ENCODE assay signal across 17 cellular contexts in genomic region chr19:820212-820611, GRCh38. TPM values are rescaled to one million over a fixed set of nuclear protein-coding genes. Genes with fewer than 3 reads are reported as not detected.
"Had no signal": no experiment of that assay in that cellular context is flagged by ENCODE, and none has a peak within 500 bp of the region (broad histone marks: within the 10 kb centered on the region; RNA-seq: fewer than 3 reads in every experiment).

No MANE protein-coding gene starts in this region.

RNA-seq across cellular contexts. Expression of gene PLPPR3, which starts 1.5 kb away (rescaled TPM):
- total RNA-seq: left lobe of liver; left ventricle myocardium superior; mesenteric fat pad; naive thymus-derived CD8-positive, alpha-beta T cell; omental fat pad; psoas muscle; sigmoid colon; subcutaneous adipose tissue; suprapubic skin; thoracic aorta; ureter had no signal
- polyA plus RNA-seq: keratinocyte; naive thymus-derived CD8-positive, alpha-beta T cell; psoas muscle had no signal

RNA-seq across cellular contexts. Expression of gene AZU1, which starts 7.4 kb away (rescaled TPM):
- total RNA-seq: left ventricle myocardium superior, lung microvascular endothelial cell, mucosa of gallbladder, ureter had no signal
- polyA plus RNA-seq: keratinocyte; naive thymus-derived CD8-positive, alpha-beta T cell; psoas muscle; small intestine had no signal

RNA-seq across cellular contexts. Expression of gene PRTN3, which starts 20.6 kb away (rescaled TPM):
- total RNA-seq: left cardiac atrium; left ventricle myocardium superior; lung microvascular endothelial cell; mucosa of gallbladder; naive thymus-derived CD8-positive, alpha-beta T cell; omental fat pad; sigmoid colon; subcutaneous adipose tissue; suprapubic skin; thoracic aorta; ureter had no signal
- polyA plus RNA-seq: keratinocyte; naive thymus-derived CD8-positive, alpha-beta T cell; ovary; sigmoid colon; small intestine had no signal

RNA-seq across cellular contexts. Expression of gene ELANE, which starts 31.9 kb away (rescaled TPM):
- total RNA-seq: lung microvascular endothelial cell; mucosa of gallbladder; naive thymus-derived CD8-positive, alpha-beta T cell had no signal
- polyA plus RNA-seq: keratinocyte; naive thymus-derived CD8-positive, alpha-beta T cell had no signal
